13 cellular contexts compared by ENCODE assay signal in genomic region chr10:73501651-73502050, GRCh38. TPM values are rescaled to one million over a fixed set of nuclear protein-coding genes. Genes with fewer than 3 reads are reported as not detected.
A peak's percentile ranks its signal among the peaks of the same experiment; 100 is the strongest.
DNase-seq lines count a peak whose midpoint lies in the region; ATAC-seq, FAIRE-seq and TF ChIP-seq lines count a peak whose summit lies in the region.
"Had no signal": no experiment of that assay in that cellular context is flagged by ENCODE, and none has a peak within 500 bp of the region (broad histone marks: within the 10 kb centered on the region; RNA-seq: fewer than 3 reads in every experiment).

No MANE protein-coding gene starts in this region.

- H3K4me1 ChIP-seq in astrocyte (ENCODE audit: insufficient read depth, low read length), result peaks cover 9% of the 10 kb centered on the region
- peaks cover 0 to under 1% of the 10 kb centered on the region in 2 donors for H3K4me1 ChIP-seq in neuronal stem cell (ENCODE audit: control insufficient read depth in 2 of 2, insufficient read depth in 1 of 2, low read depth in 1 of 2, low read length in 2 of 2)

- TF ChIP-seq POLR2A in erythroblast (IDR thresholded peaks at IDR 0.05; ENCODE audit: low read length) (no peak), GM12892 (IDR thresholded peaks at IDR 0.05; ENCODE audit: low read depth, low read length) (no peak)

- no peak for DNase-seq in activated naive CD4-positive, alpha-beta T cell treated with Interleukin-2 at 50 U/mL for 16 hours
- DNase-seq in NOMO-1 treated with dmso at 0.1 percent for 144 hours (lab: John Stamatoyannopoulos, UW; ENCODE audit: unreplicated experiment), result peak; percentile 6
- DNase-seq in astrocyte (ENCODE audit: low read depth), result no peak
- no peak for DNase-seq in stimulated activated naive CD8-positive, alpha-beta T cell treated with anti-CD3 and anti-CD28 coated beads, Interleukin-15, amount 100 ng/mL, for 72 hours
- no peak for DNase-seq in erythroblast (lab: John Stamatoyannopoulos, UW)
- no peak for DNase-seq in neuronal stem cell (ENCODE audit: low spot score)
- no peak for DNase-seq in GM12892 (ENCODE audit: insufficient read length)
- DNase-seq: esophagus squamous epithelium, H9, NCI-H524 treated with DMSO at 0.1 percent for 48 hours, transverse colon had no signal

- H2AFZ ChIP-seq in astrocyte (ENCODE audit: low read depth, low read length), result no peak overlapping the region
- no peak overlapping the region for H2AFZ ChIP-seq in neuronal stem cell (ENCODE audit: low read length)

- H3K4me1 Mint-ChIP-seq in activated naive CD4-positive, alpha-beta T cell treated with anti-CD3 and anti-CD28 coated beads, Interleukin-2, amount 50 U/mL, for 24 hours, result peaks cover 37% of the 10 kb centered on the region
- peaks cover 14% of the 10 kb centered on the region for H3K4me1 Mint-ChIP-seq in astrocyte (ENCODE audit: low read depth, unreplicated experiment)
- peaks cover 17% of the 10 kb centered on the region for H3K4me1 Mint-ChIP-seq in stimulated activated naive CD8-positive, alpha-beta T cell treated with anti-CD3 and anti-CD28 coated beads, Interleukin-15, amount 100 ng/mL, for 72 hours

- H3K27me3 Mint-ChIP-seq in activated naive CD4-positive, alpha-beta T cell treated with anti-CD3 and anti-CD28 coated beads, Interleukin-2, amount 50 U/mL, for 24 hours, result no peaks in the 10 kb centered on the region
- no peaks in the 10 kb centered on the region for H3K27me3 Mint-ChIP-seq in astrocyte (ENCODE audit: low read depth, unreplicated experiment)
- H3K27me3 Mint-ChIP-seq in stimulated activated naive CD8-positive, alpha-beta T cell treated with anti-CD3 and anti-CD28 coated beads, Interleukin-15, amount 100 ng/mL, for 72 hours, result no peaks in the 10 kb centered on the region

- H3K27ac ChIP-seq in astrocyte (ENCODE audit: low read depth, low read length) (no peak overlapping the region), neuronal stem cell (replicated peaks; ENCODE audit: low read length) (no peak overlapping the region)
- H3K27ac ChIP-seq: esophagus squamous epithelium, transverse colon had no signal

- H3K27ac Mint-ChIP-seq in activated naive CD4-positive, alpha-beta T cell treated with anti-CD3 and anti-CD28 coated beads, Interleukin-2, amount 50 U/mL, for 24 hours, result peak overlapping the region; percentile 48
- no peak overlapping the region for H3K27ac Mint-ChIP-seq in astrocyte (ENCODE audit: unreplicated experiment)
- H3K27ac Mint-ChIP-seq in stimulated activated naive CD8-positive, alpha-beta T cell treated with anti-CD3 and anti-CD28 coated beads, Interleukin-15, amount 100 ng/mL, for 72 hours, result peak overlapping the region; percentile 8 to 88
- H3K27ac Mint-ChIP-seq: H9 had no signal

- H3K23ac ChIP-seq in neuronal stem cell (ENCODE audit: low read depth, low read length, poor library complexity), result no peak overlapping the region

- no peak for ATAC-seq in stimulated activated naive CD8-positive, alpha-beta T cell treated with anti-CD3 and anti-CD28 coated beads, Interleukin-15, amount 100 ng/mL, for 72 hours
- ATAC-seq: sciatic nerve had no signal

- H3K9ac ChIP-seq in astrocyte (ENCODE audit: low read length), result no peak overlapping the region
- no peak overlapping the region for H3K9ac ChIP-seq in neuronal stem cell (ENCODE audit: low read depth, low read length, poor library complexity)

- no peak overlapping the region for H2BK120ac ChIP-seq in neuronal stem cell (ENCODE audit: low read depth, low read length)

- peak overlapping the region; percentile 4 for H3K4me3 Mint-ChIP-seq in activated naive CD4-positive, alpha-beta T cell treated with anti-CD3 and anti-CD28 coated beads, Interleukin-2, amount 50 U/mL, for 24 hours
- H3K4me3 Mint-ChIP-seq in astrocyte (ENCODE audit: unreplicated experiment), result peak overlapping the region; percentile 18
- peak overlapping the region; percentile 5 to 35 for H3K4me3 Mint-ChIP-seq in stimulated activated naive CD8-positive, alpha-beta T cell treated with anti-CD3 and anti-CD28 coated beads, Interleukin-15, amount 100 ng/mL, for 72 hours
- H3K4me3 Mint-ChIP-seq: H9 had no signal

- no peak overlapping the region for H2BK12ac ChIP-seq in neuronal stem cell (ENCODE audit: low read length)

- H3K4me2 ChIP-seq in astrocyte (ENCODE audit: low read length) (peak overlapping the region; percentile 21), neuronal stem cell (ENCODE audit: insufficient read depth, low read length, poor library complexity, severe bottlenecking) (no peak overlapping the region)

- no peak overlapping the region for H3K14ac ChIP-seq in neuronal stem cell (ENCODE audit: low read length)

- no peak overlapping the region for H4K91ac ChIP-seq in neuronal stem cell (ENCODE audit: low read depth, low read length, poor library complexity)

- H2AK5ac ChIP-seq in neuronal stem cell (ENCODE audit: low read depth, low read length), result no peak overlapping the region

- no peak overlapping the region for H3K4me3 ChIP-seq in astrocyte (ENCODE audit: insufficient read depth, low read depth, low read length)
- H3K4me3 ChIP-seq in neuronal stem cell (ENCODE audit: low read length in 2 of 2), result no peak overlapping the region
- H3K4me3 ChIP-seq: esophagus squamous epithelium, transverse colon had no signal

- no peak overlapping the region for H2BK15ac ChIP-seq in neuronal stem cell (ENCODE audit: low read length)

- H3K9me3 ChIP-seq in astrocyte (ENCODE audit: insufficient read depth, low read depth, low read length) (no peaks in the 10 kb centered on the region), neuronal stem cell (replicated peaks in 1 of 2; ENCODE audit: control insufficient read depth in 2 of 2, insufficient read depth in 1 of 2, low read depth in 1 of 2, low read length in 2 of 2) (no peaks in the 10 kb centered on the region)
- H3K9me3 ChIP-seq: esophagus squamous epithelium, transverse colon had no signal

- FAIRE-seq in astrocyte (lab: Jason Lieb, UNC) (no peak), GM12892 (lab: Jason Lieb, UNC) (no peak)

- H4K8ac ChIP-seq in neuronal stem cell (ENCODE audit: low read depth, low read length), result no peak overlapping the region

- H3K36me3 ChIP-seq in astrocyte (ENCODE audit: insufficient read depth, low read length) (no peaks in the 10 kb centered on the region), neuronal stem cell (replicated peaks in 1 of 2; ENCODE audit: control insufficient read depth in 2 of 2, insufficient read depth in 2 of 2, low read length in 2 of 2) (peaks cover 39 to 90% of the 10 kb centered on the region in 2 donors)

- no peak overlapping the region for H2BK5ac ChIP-seq in neuronal stem cell (ENCODE audit: low read length)

- H3K79me1 ChIP-seq in neuronal stem cell (ENCODE audit: low read depth, low read length), result no peaks in the 10 kb centered on the region

- H3K9me3 Mint-ChIP-seq in activated naive CD4-positive, alpha-beta T cell treated with anti-CD3 and anti-CD28 coated beads, Interleukin-2, amount 50 U/mL, for 24 hours, result no peaks in the 10 kb centered on the region
- no peaks in the 10 kb centered on the region for H3K9me3 Mint-ChIP-seq in astrocyte (ENCODE audit: unreplicated experiment)
- no peaks in the 10 kb centered on the region for H3K9me3 Mint-ChIP-seq in stimulated activated naive CD8-positive, alpha-beta T cell treated with anti-CD3 and anti-CD28 coated beads, Interleukin-15, amount 100 ng/mL, for 72 hours
- H3K9me3 Mint-ChIP-seq: H9 had no signal

- H3K36me3 Mint-ChIP-seq in activated naive CD4-positive, alpha-beta T cell treated with anti-CD3 and anti-CD28 coated beads, Interleukin-2, amount 50 U/mL, for 24 hours, result peaks cover 19% of the 10 kb centered on the region
- peaks cover 33% of the 10 kb centered on the region for H3K36me3 Mint-ChIP-seq in astrocyte (ENCODE audit: low read depth, unreplicated experiment)

- H3K27me3 ChIP-seq in astrocyte (ENCODE audit: insufficient read depth, low read length), result no peaks in the 10 kb centered on the region
- H3K27me3 ChIP-seq in neuronal stem cell (ENCODE audit: control insufficient read depth in 3 of 3, insufficient read depth in 3 of 3, low read depth in 1 of 3, low read length in 3 of 3), result no peaks in the 10 kb centered on the region
- H3K27me3 ChIP-seq: esophagus squamous epithelium, transverse colon had no signal

- H4K20me1 ChIP-seq in astrocyte (ENCODE audit: insufficient read depth, low read length), result no peaks in the 10 kb centered on the region

- TF ChIP-seq CTCF in astrocyte (IDR thresholded peaks at IDR 0.05; ENCODE audit: insufficient read depth, low read depth, low read length), result no peak

- H3K18ac ChIP-seq in neuronal stem cell (ENCODE audit: low read length), result no peak overlapping the region

- no peak overlapping the region for H3K4ac ChIP-seq in neuronal stem cell (ENCODE audit: low read length)

- no peaks in the 10 kb centered on the region for H3K79me2 ChIP-seq in astrocyte (ENCODE audit: insufficient read depth, low read length)

RNA-seq across cellular contexts. Expression of gene PPP3CB, which starts 5.8 kb away (rescaled TPM):
- 29.2 and 30.8 TPM in 2 replicates for total RNA-seq in astrocyte
- polyA plus RNA-seq in neuronal stem cell (2013, experiment 1 of 2), result 31.0 TPM
- 30.9 TPM for polyA plus RNA-seq in neuronal stem cell (2013, experiment 2 of 2)
- 36.3 TPM for polyA plus RNA-seq in GM12892 (2012; ENCODE audit: missing spikeins)
